ENCODE assay signal across 13 cellular contexts in the genomic region with DNA sequence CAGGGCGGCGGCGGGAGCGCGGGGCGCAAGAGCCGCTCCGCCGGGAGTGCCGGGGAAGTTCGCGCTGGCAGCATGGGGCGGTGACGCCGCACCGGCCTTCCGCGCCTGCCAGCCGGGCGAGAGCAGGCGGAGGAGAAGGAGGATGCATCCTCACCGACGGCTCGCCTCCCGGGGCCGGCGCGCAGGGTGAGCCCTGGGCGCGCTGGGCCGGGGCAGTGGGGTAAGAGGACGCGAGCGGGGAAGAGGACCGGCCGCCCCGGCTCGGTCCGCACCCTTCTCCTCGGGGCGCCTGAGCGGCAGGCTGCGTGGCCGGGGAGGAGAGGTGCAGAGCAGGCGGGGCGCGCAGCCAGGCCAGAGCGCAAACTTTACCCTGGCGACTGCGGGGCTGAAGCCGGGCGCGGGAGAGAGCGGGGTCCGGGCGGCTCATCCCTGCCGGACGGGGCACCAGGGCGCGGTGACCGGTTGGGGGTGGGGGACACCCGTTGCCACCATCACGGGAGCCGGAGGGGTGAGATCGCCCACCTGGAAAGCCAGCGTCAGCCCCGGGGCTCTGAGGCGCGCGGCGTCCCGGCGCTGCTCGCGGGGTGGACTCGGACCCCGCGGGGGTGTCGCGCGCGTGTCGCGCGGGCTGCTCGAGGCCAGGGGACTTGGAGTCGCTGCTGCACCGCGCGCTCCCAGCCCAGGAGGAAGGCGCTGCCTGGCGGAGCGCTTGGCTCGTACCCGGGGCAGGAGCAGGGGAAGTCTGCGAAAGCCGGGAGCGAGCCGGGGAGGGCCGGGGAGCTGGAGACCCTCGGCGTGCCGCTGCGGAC. TPM values are rescaled to one million over a fixed set of nuclear protein-coding genes. Genes with fewer than 3 reads are reported as not detected.
DNase-seq lines count a peak whose midpoint lies in the region; ATAC-seq, FAIRE-seq and TF ChIP-seq lines count a peak whose summit lies in the region.
"Had no signal": no experiment of that assay in that cellular context is flagged by ENCODE, and none has a peak within 500 bp of the region (broad histone marks: within the 10 kb centered on the region; RNA-seq: fewer than 3 reads in every experiment).

No MANE protein-coding gene starts in this region.

- H3K4me3 ChIP-seq in AG04450 (ENCODE audit: low read depth, low read length) (peak overlapping the region; percentile 48), GM23248 (peak overlapping the region; percentile 40; the same call in 1 of the 2 replicates), ectodermal cell (ENCODE audit: insufficient read depth, low read depth, low read length) (peak overlapping the region; percentile 54), sigmoid colon (peak overlapping the region in 2 of 4 donors; percentile 31 to 38)
- H3K4me3 ChIP-seq: colonic mucosa, GM12878, right lobe of liver had no signal

- no peak for TF ChIP-seq CTCF in AG04450 (IDR thresholded peaks at IDR 0.05; ENCODE audit: low read depth, low read length)
- no peak for TF ChIP-seq CTCF in mesothelial cell of epicardium (IDR thresholded peaks at IDR 0.05; ENCODE audit: unreplicated experiment)
- TF ChIP-seq CTCF in sigmoid colon (IDR thresholded peaks at IDR 0.05), result no peak

- H3K36me3 Mint-ChIP-seq in mesothelial cell of epicardium, result no peaks in the 10 kb centered on the region
- H3K36me3 Mint-ChIP-seq in activated CD4-positive, alpha-beta memory T cell treated with anti-CD3 and anti-CD28 coated beads for 36 hours, result no peaks in the 10 kb centered on the region
- H3K36me3 Mint-ChIP-seq: T-cell had no signal

- no peak overlapping the region for H3K27ac Mint-ChIP-seq in mesothelial cell of epicardium
- H3K27ac Mint-ChIP-seq in activated CD4-positive, alpha-beta memory T cell treated with anti-CD3 and anti-CD28 coated beads for 36 hours, result no peak overlapping the region
- H3K27ac Mint-ChIP-seq: activated naive CD4-positive, alpha-beta T cell treated with anti-CD3 and anti-CD28 coated beads for 36 hours; T-cell had no signal

- FAIRE-seq in H54 (lab: Jason Lieb, UNC), result no peak
- FAIRE-seq: GM12878 had no signal

- WGBS in GM23248 (ENCODE audit: low coverage in 1 of 2, low lambda C conversion rate in 2 of 2, missing lambda C conversion rate in 2 of 2), 2 experiments, result 2% methylated on average over 51 to 74 of the region's 104 CpGs
- WGBS in ectodermal cell, 2 experiments, result 0 to 1% methylated on average over 104 of the region's 104 CpGs
- WGBS in sigmoid colon, 2 donors, result 4 to 26% methylated on average over 104 of the region's 104 CpGs

- H3K4me1 ChIP-seq in GM23248 (ENCODE audit: insufficient read depth), result 0 out of 2 replicates have a peak, but pooled peaks cover 4% of the 10 kb centered on the region
- no peaks in the 10 kb centered on the region for H3K4me1 ChIP-seq in ectodermal cell (ENCODE audit: control insufficient read depth, insufficient read depth, low read length)
- H3K4me1 ChIP-seq in sigmoid colon, result peaks cover 0 to 22% (median 13%) of the 10 kb centered on the region in 4 donors
- H3K4me1 ChIP-seq: colonic mucosa, right lobe of liver had no signal

- H3K9me3 ChIP-seq in AG04450 (ENCODE audit: control insufficient read depth, insufficient read depth, low read length), result no peaks in the 10 kb centered on the region
- no peaks in the 10 kb centered on the region for H3K9me3 ChIP-seq in GM23248 (ENCODE audit: low read depth)
- peaks cover 3% of the 10 kb centered on the region for H3K9me3 ChIP-seq in ectodermal cell (ENCODE audit: control insufficient read depth, low read length)
- no peaks in the 10 kb centered on the region for H3K9me3 ChIP-seq in sigmoid colon
- H3K9me3 ChIP-seq: colonic mucosa, right lobe of liver had no signal

- POLR2A ChIA-PET in AG04450 (lab: Yijun Ruan, JAX), result no interaction called here
- POLR2A ChIA-PET in activated CD4-positive, alpha-beta memory T cell treated with anti-CD3 and anti-CD28 coated beads for 36 hours (lab: Charles Lee), result no interaction called here

- no peaks in the 10 kb centered on the region for H3K79me2 ChIP-seq in GM23248 (ENCODE audit: insufficient read depth)

- intact Hi-C loops in sigmoid colon (cut with DNase I), result loop anchor here (10.0 kb wide), 1 partner anchor 1363 kb away; no protein-coding TSS in a partner anchor
- intact Hi-C loops in activated CD4-positive, alpha-beta memory T cell treated with anti-CD3 and anti-CD28 coated beads for 36 hours (cut with micrococcal nuclease), result loop anchor here (10.0 kb wide), 1 partner anchor 1363 kb away; no protein-coding TSS in a partner anchor

- H3K4me1 Mint-ChIP-seq in mesothelial cell of epicardium, result peaks cover 5% of the 10 kb centered on the region
- H3K4me1 Mint-ChIP-seq in activated CD4-positive, alpha-beta memory T cell treated with anti-CD3 and anti-CD28 coated beads for 36 hours (ENCODE audit: low read depth), result no peaks in the 10 kb centered on the region
- H3K4me1 Mint-ChIP-seq: T-cell had no signal

- H2AFZ ChIP-seq in GM23248, result no peak overlapping the region

- H3K27ac ChIP-seq in AG04450 (ENCODE audit: low read depth, low read length), result no peak overlapping the region
- H3K27ac ChIP-seq in GM23248, result no peak overlapping the region
- no peak overlapping the region for H3K27ac ChIP-seq in ectodermal cell (ENCODE audit: insufficient read depth, low read depth, low read length, poor library complexity, severe bottlenecking)
- peak overlapping the region in 1 of 4 donors; percentile 72 for H3K27ac ChIP-seq in sigmoid colon
- H3K27ac ChIP-seq: colonic mucosa, right lobe of liver had no signal

- H4K20me1 ChIP-seq in GM23248 (ENCODE audit: insufficient read depth), result no peaks in the 10 kb centered on the region

- no peaks in the 10 kb centered on the region for H3K36me3 ChIP-seq in GM23248 (ENCODE audit: low read depth)
- no peaks in the 10 kb centered on the region for H3K36me3 ChIP-seq in ectodermal cell (ENCODE audit: control insufficient read depth, insufficient read depth, low read length)
- no peaks in the 10 kb centered on the region for H3K36me3 ChIP-seq in sigmoid colon
- H3K36me3 ChIP-seq: colonic mucosa, right lobe of liver had no signal

- H3K27me3 Mint-ChIP-seq in mesothelial cell of epicardium (ENCODE audit: low read depth), result peaks cover 70% of the 10 kb centered on the region
- peaks cover 20% of the 10 kb centered on the region for H3K27me3 Mint-ChIP-seq in activated CD4-positive, alpha-beta memory T cell treated with anti-CD3 and anti-CD28 coated beads for 36 hours

- no peaks in the 10 kb centered on the region for H3K9me2 ChIP-seq in GM23248 (ENCODE audit: insufficient read depth)

- no peak overlapping the region for H3K9ac ChIP-seq in GM23248

- no peak for TF ChIP-seq EP300 in sigmoid colon (IDR thresholded peaks at IDR 0.05)

- in situ Hi-C loops in GM23248 (cut with MboI), result loop anchor here (25.0 kb wide), 1 partner anchor 1355 kb away; no protein-coding TSS in a partner anchor

- TF ChIP-seq POLR2A in sigmoid colon (IDR thresholded peaks at IDR 0.05) (no peak), H54 (IDR thresholded peaks at IDR 0.05; ENCODE audit: low read depth, low read length) (no peak)

- no peak overlapping the region for H3K4me2 ChIP-seq in GM23248 (ENCODE audit: unreplicated experiment)

- H3K4me3 Mint-ChIP-seq in mesothelial cell of epicardium, result peak overlapping the region; percentile 48
- no peak overlapping the region for H3K4me3 Mint-ChIP-seq in activated CD4-positive, alpha-beta memory T cell treated with anti-CD3 and anti-CD28 coated beads for 36 hours
- H3K4me3 Mint-ChIP-seq: activated naive CD4-positive, alpha-beta T cell treated with anti-CD3 and anti-CD28 coated beads for 36 hours; T-cell had no signal

- H3K27me3 ChIP-seq in AG04450 (ENCODE audit: control insufficient read depth, insufficient read depth, low read length), result peaks cover 13% of the 10 kb centered on the region
- H3K27me3 ChIP-seq in GM23248 (replicated peaks; ENCODE audit: insufficient read depth), result peaks cover 43% of the 10 kb centered on the region
- H3K27me3 ChIP-seq in ectodermal cell (ENCODE audit: control insufficient read depth, insufficient read depth, low read length, poor library complexity, severe bottlenecking), result peaks cover 46% of the 10 kb centered on the region
- H3K27me3 ChIP-seq in sigmoid colon, result peaks cover 17 to 48% (median 28%) of the 10 kb centered on the region in 3 donors

- no peak for DNase-seq in AG04450 (ENCODE audit: low read depth, low spot score)
- peak; percentile 41 for DNase-seq in GM23248
- peak in 1 of 2 experiments; percentile 48 for DNase-seq in mesothelial cell of epicardium (ENCODE audit: low spot score in 2 of 2, unreplicated experiment in 2 of 2)
- DNase-seq in sigmoid colon, result no peak
- DNase-seq in activated CD4-positive, alpha-beta memory T cell treated with anti-CD3 and anti-CD28 coated beads for 36 hours, result no peak
- no peak for DNase-seq in H54 (ENCODE audit: insufficient read length, low spot score)
- DNase-seq: colonic mucosa, right lobe of liver, T-cell had no signal

- H3F3A ChIP-seq in GM23248 (ENCODE audit: insufficient read depth), result no peaks in the 10 kb centered on the region

- CTCF ChIA-PET in AG04450 (lab: Charles Lee), result interaction anchor here (1.0 kb wide), 1 partner anchor 1359 kb away, joined by 4 read pairs; no protein-coding TSS in a partner anchor
- CTCF ChIA-PET in activated CD4-positive, alpha-beta memory T cell treated with anti-CD3 and anti-CD28 coated beads for 36 hours (lab: Charles Lee), result no interaction called here

- peaks cover 3% of the 10 kb centered on the region for H3K9me3 Mint-ChIP-seq in mesothelial cell of epicardium
- H3K9me3 Mint-ChIP-seq in activated CD4-positive, alpha-beta memory T cell treated with anti-CD3 and anti-CD28 coated beads for 36 hours, result no peaks in the 10 kb centered on the region
- H3K9me3 Mint-ChIP-seq: activated naive CD4-positive, alpha-beta T cell treated with anti-CD3 and anti-CD28 coated beads for 36 hours; T-cell had no signal

- no peak for ATAC-seq in GM21717 (IDR thresholded peaks at IDR 0.05; ENCODE audit: unreplicated experiment)
- ATAC-seq: GM12878 had no signal

RNA-seq across cellular contexts. Expression of gene GABRA5, which starts 0.5 kb away (rescaled TPM):
- polyA plus RNA-seq in AG04450 (2011; rRNA removed) (3.5 and 3.6 TPM in 2 replicates), GM23248 (2016; fragmentation: Nextera tagmentation; extraction: Ambion mirVana) (0.24 and 0.29 TPM in 2 replicates), sigmoid colon (not detected)
- 7.0 and 7.8 TPM in 2 replicates for polyA minus RNA-seq in AG04450 (2011; rRNA and poly(A)+ RNA removed)
- 0.22 and 0.25 TPM in 2 replicates for total RNA-seq in GM23248 (2014; rRNA removed; shearing (Covaris generic))
- polyA plus RNA-seq in ectodermal cell (2013, experiment 1 of 4), result 2.4 TPM
- 2.6 TPM for polyA plus RNA-seq in ectodermal cell (2013, experiment 2 of 4)
- 2.8 TPM for polyA plus RNA-seq in ectodermal cell (2013, experiment 3 of 4)
- polyA plus RNA-seq in ectodermal cell (2013, experiment 4 of 4), result 2.4 TPM
- total RNA-seq in mesothelial cell of epicardium (0.11 to 0.49 TPM (median 0.45 TPM) in 3 replicates), sigmoid colon (1 to 10 TPM in 1 of 4 donors, not detected in 3; 1.1 TPM)
- total RNA-seq in activated CD4-positive, alpha-beta memory T cell treated with anti-CD3 and anti-CD28 coated beads for 36 hours, result not detected
- total RNA-seq: activated naive CD4-positive, alpha-beta T cell treated with anti-CD3 and anti-CD28 coated beads for 36 hours; colonic mucosa; GM12878; right lobe of liver; T-cell had no signal
